9 cellular contexts compared by ENCODE assay signal in the genomic region with DNA sequence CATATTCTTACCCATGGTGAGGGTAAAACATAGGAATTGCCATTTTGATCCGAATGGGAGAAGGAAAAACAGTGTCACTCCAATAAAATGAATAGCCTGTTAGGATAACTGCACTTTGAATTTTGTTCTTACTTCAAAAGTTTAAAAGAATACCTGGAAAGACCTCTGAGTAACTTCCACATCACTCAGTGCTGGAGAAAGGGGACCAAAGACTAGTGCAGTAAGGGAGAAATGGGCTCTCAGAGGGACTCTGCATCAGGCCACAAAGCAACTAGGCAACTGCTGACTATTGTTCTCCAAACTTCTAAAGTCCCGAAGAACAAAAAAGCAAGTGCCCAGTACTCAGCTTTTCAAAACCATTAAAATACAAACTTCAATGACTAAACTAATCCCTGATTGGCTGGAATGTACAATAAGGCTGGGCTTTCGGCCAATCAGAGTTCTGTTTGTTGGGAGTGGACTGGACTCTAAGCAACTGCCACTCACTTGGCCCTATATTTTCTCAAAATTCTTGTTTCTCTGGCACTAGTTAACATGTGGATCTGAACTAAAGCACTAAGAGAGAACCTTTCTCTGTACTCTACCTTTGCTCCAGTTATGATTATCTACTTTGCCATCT. TPM values are rescaled to one million over a fixed set of nuclear protein-coding genes. Genes with fewer than 3 reads are reported as not detected.
A peak's percentile ranks its signal among the peaks of the same experiment; 100 is the strongest.
DNase-seq lines count a peak whose midpoint lies in the region; ATAC-seq and TF ChIP-seq lines count a peak whose summit lies in the region.
"Had no signal": no experiment of that assay in that cellular context is flagged by ENCODE, and none has a peak within 500 bp of the region (broad histone marks: within the 10 kb centered on the region; RNA-seq: fewer than 3 reads in every experiment).

No MANE protein-coding gene starts in this region.

- H3K27ac ChIP-seq in Panc1 (ENCODE audit: low read length), result no peak overlapping the region

- no peaks in the 10 kb centered on the region for H3K9me3 Mint-ChIP-seq in activated naive CD8-positive, alpha-beta T cell (ENCODE audit: low read depth)
- no peaks in the 10 kb centered on the region for H3K9me3 Mint-ChIP-seq in activated naive CD8-positive, alpha-beta T cell treated with anti-CD3 and anti-CD28 coated beads for 36 hours
- no peaks in the 10 kb centered on the region for H3K9me3 Mint-ChIP-seq in stimulated activated naive B cell treated with anti-CD40 and anti-IgM and Interleukin-4, amounts not matched to agents 10 μg/mL and 1 μg/mL and 100 μg/mL, for 72 hours

- H3K4me3 ChIP-seq in Panc1 (ENCODE audit: low read depth in 2 of 2, low read length in 2 of 2), result no peak overlapping the region

- peaks cover 56% of the 10 kb centered on the region for H3K4me1 Mint-ChIP-seq in activated naive CD8-positive, alpha-beta T cell (ENCODE audit: low read depth)
- H3K4me1 Mint-ChIP-seq in activated naive CD8-positive, alpha-beta T cell treated with anti-CD3 and anti-CD28 coated beads for 36 hours, result peaks cover 55% of the 10 kb centered on the region
- H3K4me1 Mint-ChIP-seq in stimulated activated naive B cell treated with anti-CD40 and anti-IgM and Interleukin-4, amounts not matched to agents 10 μg/mL and 1 μg/mL and 100 μg/mL, for 72 hours, result peaks cover 23 to 68% of the 10 kb centered on the region in 2 donors

- H3K27ac Mint-ChIP-seq in activated naive CD8-positive, alpha-beta T cell, result peak overlapping the region; percentile 38
- H3K27ac Mint-ChIP-seq in activated naive CD8-positive, alpha-beta T cell treated with anti-CD3 and anti-CD28 coated beads for 36 hours, result no peak overlapping the region
- peak overlapping the region; percentile 53 for H3K27ac Mint-ChIP-seq in stimulated activated naive B cell treated with anti-CD40 and anti-IgM and Interleukin-4, amounts not matched to agents 10 μg/mL and 1 μg/mL and 100 μg/mL, for 72 hours

- CTCF ChIA-PET in Panc1 (lab: Charles Lee), result no interaction called here

- TF ChIP-seq CTCF in Panc1 (IDR thresholded peaks at IDR 0.05), result no peak

- peaks cover 3% of the 10 kb centered on the region; the same call in 1 of the 2 replicates for H3K4me1 ChIP-seq in Panc1 (ENCODE audit: control insufficient read depth, insufficient read depth, low read length)

- no peaks in the 10 kb centered on the region for H3K9me3 ChIP-seq in Panc1 (ENCODE audit: control insufficient read depth, insufficient read depth, low read depth, low read length)

- H3K36me3 Mint-ChIP-seq in activated naive CD8-positive, alpha-beta T cell, result peaks cover 2% of the 10 kb centered on the region
- peaks cover 24% of the 10 kb centered on the region for H3K36me3 Mint-ChIP-seq in activated naive CD8-positive, alpha-beta T cell treated with anti-CD3 and anti-CD28 coated beads for 36 hours
- H3K36me3 Mint-ChIP-seq in stimulated activated naive B cell treated with anti-CD40 and anti-IgM and Interleukin-4, amounts not matched to agents 10 μg/mL and 1 μg/mL and 100 μg/mL, for 72 hours, result peaks cover 20 to 28% of the 10 kb centered on the region in 2 donors

- no peaks in the 10 kb centered on the region; the same call in 1 of the 2 replicates for H3K36me3 ChIP-seq in Panc1 (ENCODE audit: control insufficient read depth, insufficient read depth, low read length)

- ATAC-seq in Panc1 (no peak), esophagus mucosa (peak; percentile 30)
- no peak for ATAC-seq in stimulated activated naive B cell treated with anti-CD40 and anti-IgM and Interleukin-4, amounts not matched to agents 10 μg/mL and 1 μg/mL and 100 μg/mL, for 72 hours (replicated peaks)

- DNase-seq in activated naive CD8-positive, alpha-beta T cell treated with anti-CD3 and anti-CD28 coated beads for 36 hours, result no peak
- DNase-seq in Panc1 (ENCODE audit: low read depth, low spot score), result no peak
- no peak for DNase-seq in stimulated activated naive B cell treated with anti-CD40 and anti-IgM and Interleukin-4, amounts not matched to agents 10 μg/mL and 1 μg/mL and 100 μg/mL, for 72 hours
- DNase-seq in cerebellar cortex (ENCODE audit: low spot score), result no peak
- DNase-seq in activated gamma-delta T cell treated with Interleukin-2 at 50 U/mL for 16 hours, result no peak
- no peak for DNase-seq in NCI-H1436 treated with DMSO at 0.1 percent for 48 hours (lab: John Stamatoyannopoulos, UW)
- DNase-seq: NCI-H69 had no signal

- no peaks in the 10 kb centered on the region for H3K27me3 Mint-ChIP-seq in activated naive CD8-positive, alpha-beta T cell
- no peaks in the 10 kb centered on the region for H3K27me3 Mint-ChIP-seq in activated naive CD8-positive, alpha-beta T cell treated with anti-CD3 and anti-CD28 coated beads for 36 hours
- H3K27me3 Mint-ChIP-seq in stimulated activated naive B cell treated with anti-CD40 and anti-IgM and Interleukin-4, amounts not matched to agents 10 μg/mL and 1 μg/mL and 100 μg/mL, for 72 hours, result no peaks in the 10 kb centered on the region

- H3K27me3 ChIP-seq in Panc1 (ENCODE audit: control insufficient read depth, insufficient read depth, low read length), result no peaks in the 10 kb centered on the region

- no peak overlapping the region for H3K4me3 Mint-ChIP-seq in activated naive CD8-positive, alpha-beta T cell
- H3K4me3 Mint-ChIP-seq in activated naive CD8-positive, alpha-beta T cell treated with anti-CD3 and anti-CD28 coated beads for 36 hours, result no peak overlapping the region
- no peak overlapping the region for H3K4me3 Mint-ChIP-seq in stimulated activated naive B cell treated with anti-CD40 and anti-IgM and Interleukin-4, amounts not matched to agents 10 μg/mL and 1 μg/mL and 100 μg/mL, for 72 hours

- intact Hi-C loops in Panc1 (cut with micrococcal nuclease; ENCODE audit: unreplicated experiment), result no loop called here

- in situ Hi-C loops in Panc1 (cut with HindIII; ENCODE audit: low pct_unique_long_range_greater_than_20kb, low sequenced_read_pairs), result no loop called here

- POLR2A ChIA-PET in Panc1 (lab: Charles Lee), result no interaction called here

- TSS peak; percentile 4 for BruUV-seq in Panc1 (replicated peaks; lab: Mats Ljungman, UMichigan)

RNA-seq across cellular contexts. Expression of a gene that starts 6.2 kb away (rescaled TPM):
- total RNA-seq in activated naive CD8-positive, alpha-beta T cell treated with anti-CD3 and anti-CD28 coated beads for 36 hours, result 100 to 1,000 TPM; 103 to 106 TPM
- total RNA-seq in Panc1 (2021; ENCODE audit: unreplicated experiment), result 72.0 TPM
- 76.8 TPM for polyA plus RNA-seq in Panc1 (2012; ENCODE audit: insufficient read length)
- 75.5 TPM for total RNA-seq in esophagus mucosa

RNA-seq across cellular contexts. Expression of a gene that starts 8.9 kb away (rescaled TPM):
- 10 to 100 TPM; 20.3 to 25.0 TPM for total RNA-seq in activated naive CD8-positive, alpha-beta T cell treated with anti-CD3 and anti-CD28 coated beads for 36 hours
- 22.4 TPM for total RNA-seq in Panc1 (2021; ENCODE audit: unreplicated experiment)
- polyA plus RNA-seq in Panc1 (2012; ENCODE audit: insufficient read length), result 31.7 TPM
- 30.3 TPM for total RNA-seq in esophagus mucosa

RNA-seq across cellular contexts. Expression of a gene that starts 39.4 kb away (rescaled TPM):
- under 1 TPM; 0.23 to 0.40 TPM for total RNA-seq in activated naive CD8-positive, alpha-beta T cell treated with anti-CD3 and anti-CD28 coated beads for 36 hours
- total RNA-seq in Panc1 (2021; ENCODE audit: unreplicated experiment) (0.74 TPM), esophagus mucosa (0.48 TPM)
- 0.59 TPM for polyA plus RNA-seq in Panc1 (2012; ENCODE audit: insufficient read length)

RNA-seq across cellular contexts. Expression of a gene that starts 44.4 kb away (rescaled TPM):
- 10 to 100 TPM; 64.9 to 66.6 TPM for total RNA-seq in activated naive CD8-positive, alpha-beta T cell treated with anti-CD3 and anti-CD28 coated beads for 36 hours
- total RNA-seq in Panc1 (2021; ENCODE audit: unreplicated experiment), result 79.9 TPM
- polyA plus RNA-seq in Panc1 (2012; ENCODE audit: insufficient read length), result 103 TPM
- 89.9 TPM for total RNA-seq in esophagus mucosa
